In the genomic region with DNA sequence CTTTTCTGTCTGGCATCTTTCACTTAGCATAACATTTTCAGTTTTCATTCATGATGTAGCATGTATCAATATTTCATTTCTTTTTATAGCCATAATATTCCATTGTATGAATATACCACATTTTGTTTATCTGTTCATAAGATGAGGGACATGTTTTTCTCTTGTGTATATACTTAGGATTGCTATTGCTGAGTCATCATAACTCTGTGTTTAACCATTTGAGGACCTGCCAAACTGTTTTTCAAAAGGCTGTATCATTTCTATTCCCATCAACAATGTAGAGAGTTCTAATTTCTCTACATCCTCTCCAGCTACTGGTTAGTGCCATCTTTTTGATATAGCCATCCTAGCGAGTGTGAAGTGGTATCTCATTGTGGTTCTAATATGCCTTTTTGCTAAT, we compare ENCODE assay signal across 1 cellular context.
TF ChIP-seq lines count a peak whose summit lies in the region.

No MANE protein-coding gene starts in this region.

TF ChIP-seq in K562, 482 proteins besides CTCF, POLR2A, EP300 and RAD21 (continued from another document):
- TF ChIP-seq ATF3 (IDR thresholded peaks at IDR 0.05) (peak; percentile 70), ATF3 (CRISPR knock-in tag; conservative IDR thresholded peaks at IDR 0.05) (no peak), ZNF146 (CRISPR knock-in tag; IDR thresholded peaks at IDR 0.05; ENCODE audit: unreplicated experiment) (no peak), NUFIP1 (IDR thresholded peaks at IDR 0.05; ENCODE audit: partially characterized antibody) (no peak), RB1 (IDR thresholded peaks at IDR 0.05; ENCODE audit: low read depth) (no peak), MAFK (IDR thresholded peaks at IDR 0.05; ENCODE audit: low read length) (peak; percentile 100), HNRNPH1 (optimal IDR thresholded peaks at IDR 0.05; ENCODE audit: low read depth, low read length) (no peak), ZBTB8A (IDR thresholded peaks at IDR 0.05; ENCODE audit: partially characterized antibody) (no peak), SAFB2 (IDR thresholded peaks at IDR 0.05; ENCODE audit: borderline replicate concordance, low read depth, low read length, severe bottlenecking) (no peak), NR2C1 (IDR thresholded peaks at IDR 0.05) (0 out of 2 replicates have a peak, but pooled peaks have one; percentile 20), NR2C1 (tag; IDR thresholded peaks at IDR 0.05) (no peak), CREM (IDR thresholded peaks at IDR 0.05; ENCODE audit: low read depth) (no peak), ZNF23 (CRISPR knock-in tag; IDR thresholded peaks at IDR 0.05) (no peak), EHMT2 (IDR thresholded peaks at IDR 0.05) (no peak), KLF10 (CRISPR knock-in tag; IDR thresholded peaks at IDR 0.05) (no peak), ZNF584 (CRISPR knock-in tag; IDR thresholded peaks at IDR 0.05; ENCODE audit: low read depth) (no peak), DACH1 (IDR thresholded peaks at IDR 0.05; ENCODE audit: partially characterized antibody) (peak; percentile 69), ZNF780A (CRISPR knock-in tag; IDR thresholded peaks at IDR 0.05) (no peak), EZH2 (IDR thresholded peaks at IDR 0.05; ENCODE audit: borderline replicate concordance, low read depth, low read length) (no peak), ZNF232 (CRISPR knock-in tag; IDR thresholded peaks at IDR 0.05) (no peak), CBX3 (IDR thresholded peaks at IDR 0.05; ENCODE audit: borderline replicate concordance in 1 of 2, low read length in 2 of 2) (no peak), ZNF589 (CRISPR knock-in tag; IDR thresholded peaks at IDR 0.05; ENCODE audit: low read depth) (no peak), NR1H2 (CRISPR knock-in tag; IDR thresholded peaks at IDR 0.05) (no peak), ESRRB (CRISPR knock-in tag; IDR thresholded peaks at IDR 0.05; ENCODE audit: borderline replicate concordance) (no peak), ZNF507 (tag; conservative IDR thresholded peaks at IDR 0.05) (no peak), CTBP1 (IDR thresholded peaks at IDR 0.05; ENCODE audit: borderline replicate concordance) (no peak), FOXJ3 (CRISPR knock-in tag; IDR thresholded peaks at IDR 0.05) (no peak), TBL1XR1 (IDR thresholded peaks at IDR 0.05; ENCODE audit: low read length in 2 of 2) (no peak), NFIC (IDR thresholded peaks at IDR 0.05) (no peak), DNMT1 (IDR thresholded peaks at IDR 0.05) (0 out of 2 replicates have a peak, but pooled peaks have one; percentile 12), SRSF9 (IDR thresholded peaks at IDR 0.05; ENCODE audit: borderline replicate concordance, low read depth, low read length) (no peak), NCOA6 (IDR thresholded peaks at IDR 0.05) (no peak), ZFX (CRISPR knock-in tag; IDR thresholded peaks at IDR 0.05) (no peak), DLX4 (CRISPR knock-in tag; IDR thresholded peaks at IDR 0.05) (no peak), MEIS2 (IDR thresholded peaks at IDR 0.05; ENCODE audit: partially characterized antibody) (no peak), TFAM (CRISPR knock-in tag; conservative IDR thresholded peaks at IDR 0.05) (no peak)
- TF ChIP-seq, protein P1, sequence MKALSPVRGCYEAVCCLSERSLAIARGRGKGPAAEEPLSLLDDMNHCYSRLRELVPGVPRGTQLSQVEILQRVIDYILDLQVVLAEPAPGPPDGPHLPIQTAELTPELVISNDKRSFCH (CRISPR knock-in tag; IDR thresholded peaks at IDR 0.05) = 0 out of 2 replicates have a peak, but pooled peaks have one; percentile 43
- TF ChIP-seq, protein P1 (tag; IDR thresholded peaks at IDR 0.05) = no peak
- TF ChIP-seq, protein P2, sequence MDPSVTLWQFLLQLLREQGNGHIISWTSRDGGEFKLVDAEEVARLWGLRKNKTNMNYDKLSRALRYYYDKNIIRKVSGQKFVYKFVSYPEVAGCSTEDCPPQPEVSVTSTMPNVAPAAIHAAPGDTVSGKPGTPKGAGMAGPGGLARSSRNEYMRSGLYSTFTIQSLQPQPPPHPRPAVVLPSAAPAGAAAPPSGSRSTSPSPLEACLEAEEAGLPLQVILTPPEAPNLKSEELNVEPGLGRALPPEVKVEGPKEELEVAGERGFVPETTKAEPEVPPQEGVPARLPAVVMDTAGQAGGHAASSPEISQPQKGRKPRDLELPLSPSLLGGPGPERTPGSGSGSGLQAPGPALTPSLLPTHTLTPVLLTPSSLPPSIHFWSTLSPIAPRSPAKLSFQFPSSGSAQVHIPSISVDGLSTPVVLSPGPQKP (CRISPR knock-in tag; IDR thresholded peaks at IDR 0.05) = no peak
- TF ChIP-seq, protein P3, sequence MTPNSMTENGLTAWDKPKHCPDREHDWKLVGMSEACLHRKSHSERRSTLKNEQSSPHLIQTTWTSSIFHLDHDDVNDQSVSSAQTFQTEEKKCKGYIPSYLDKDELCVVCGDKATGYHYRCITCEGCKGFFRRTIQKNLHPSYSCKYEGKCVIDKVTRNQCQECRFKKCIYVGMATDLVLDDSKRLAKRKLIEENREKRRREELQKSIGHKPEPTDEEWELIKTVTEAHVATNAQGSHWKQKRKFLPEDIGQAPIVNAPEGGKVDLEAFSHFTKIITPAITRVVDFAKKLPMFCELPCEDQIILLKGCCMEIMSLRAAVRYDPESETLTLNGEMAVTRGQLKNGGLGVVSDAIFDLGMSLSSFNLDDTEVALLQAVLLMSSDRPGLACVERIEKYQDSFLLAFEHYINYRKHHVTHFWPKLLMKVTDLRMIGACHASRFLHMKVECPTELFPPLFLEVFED (CRISPR knock-in tag; conservative IDR thresholded peaks at IDR 0.05) = no peak
- TF ChIP-seq, protein P4, sequence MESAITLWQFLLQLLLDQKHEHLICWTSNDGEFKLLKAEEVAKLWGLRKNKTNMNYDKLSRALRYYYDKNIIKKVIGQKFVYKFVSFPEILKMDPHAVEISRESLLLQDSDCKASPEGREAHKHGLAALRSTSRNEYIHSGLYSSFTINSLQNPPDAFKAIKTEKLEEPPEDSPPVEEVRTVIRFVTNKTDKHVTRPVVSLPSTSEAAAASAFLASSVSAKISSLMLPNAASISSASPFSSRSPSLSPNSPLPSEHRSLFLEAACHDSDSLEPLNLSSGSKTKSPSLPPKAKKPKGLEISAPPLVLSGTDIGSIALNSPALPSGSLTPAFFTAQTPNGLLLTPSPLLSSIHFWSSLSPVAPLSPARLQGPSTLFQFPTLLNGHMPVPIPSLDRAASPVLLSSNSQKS (CRISPR knock-in tag; IDR thresholded peaks at IDR 0.05) = no peak
- TF ChIP-seq, protein P5, sequence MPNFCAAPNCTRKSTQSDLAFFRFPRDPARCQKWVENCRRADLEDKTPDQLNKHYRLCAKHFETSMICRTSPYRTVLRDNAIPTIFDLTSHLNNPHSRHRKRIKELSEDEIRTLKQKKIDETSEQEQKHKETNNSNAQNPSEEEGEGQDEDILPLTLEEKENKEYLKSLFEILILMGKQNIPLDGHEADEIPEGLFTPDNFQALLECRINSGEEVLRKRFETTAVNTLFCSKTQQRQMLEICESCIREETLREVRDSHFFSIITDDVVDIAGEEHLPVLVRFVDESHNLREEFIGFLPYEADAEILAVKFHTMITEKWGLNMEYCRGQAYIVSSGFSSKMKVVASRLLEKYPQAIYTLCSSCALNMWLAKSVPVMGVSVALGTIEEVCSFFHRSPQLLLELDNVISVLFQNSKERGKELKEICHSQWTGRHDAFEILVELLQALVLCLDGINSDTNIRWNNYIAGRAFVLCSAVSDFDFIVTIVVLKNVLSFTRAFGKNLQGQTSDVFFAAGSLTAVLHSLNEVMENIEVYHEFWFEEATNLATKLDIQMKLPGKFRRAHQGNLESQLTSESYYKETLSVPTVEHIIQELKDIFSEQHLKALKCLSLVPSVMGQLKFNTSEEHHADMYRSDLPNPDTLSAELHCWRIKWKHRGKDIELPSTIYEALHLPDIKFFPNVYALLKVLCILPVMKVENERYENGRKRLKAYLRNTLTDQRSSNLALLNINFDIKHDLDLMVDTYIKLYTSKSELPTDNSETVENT (CRISPR knock-in tag; IDR thresholded peaks at IDR 0.05) = no peak
- TF ChIP-seq, protein P6, sequence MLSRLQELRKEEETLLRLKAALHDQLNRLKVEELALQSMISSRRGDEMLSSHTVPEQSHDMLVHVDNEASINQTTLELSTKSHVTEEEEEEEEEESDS (CRISPR knock-in tag; IDR thresholded peaks at IDR 0.05) = no peak
- TF ChIP-seq, protein P7, sequence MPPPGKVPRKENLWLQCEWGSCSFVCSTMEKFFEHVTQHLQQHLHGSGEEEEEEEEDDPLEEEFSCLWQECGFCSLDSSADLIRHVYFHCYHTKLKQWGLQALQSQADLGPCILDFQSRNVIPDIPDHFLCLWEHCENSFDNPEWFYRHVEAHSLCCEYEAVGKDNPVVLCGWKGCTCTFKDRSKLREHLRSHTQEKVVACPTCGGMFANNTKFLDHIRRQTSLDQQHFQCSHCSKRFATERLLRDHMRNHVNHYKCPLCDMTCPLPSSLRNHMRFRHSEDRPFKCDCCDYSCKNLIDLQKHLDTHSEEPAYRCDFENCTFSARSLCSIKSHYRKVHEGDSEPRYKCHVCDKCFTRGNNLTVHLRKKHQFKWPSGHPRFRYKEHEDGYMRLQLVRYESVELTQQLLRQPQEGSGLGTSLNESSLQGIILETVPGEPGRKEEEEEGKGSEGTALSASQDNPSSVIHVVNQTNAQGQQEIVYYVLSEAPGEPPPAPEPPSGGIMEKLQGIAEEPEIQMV (tag; conservative IDR thresholded peaks at IDR 0.05; ENCODE audit: low read depth) = no peak
- TF ChIP-seq, protein P8, sequence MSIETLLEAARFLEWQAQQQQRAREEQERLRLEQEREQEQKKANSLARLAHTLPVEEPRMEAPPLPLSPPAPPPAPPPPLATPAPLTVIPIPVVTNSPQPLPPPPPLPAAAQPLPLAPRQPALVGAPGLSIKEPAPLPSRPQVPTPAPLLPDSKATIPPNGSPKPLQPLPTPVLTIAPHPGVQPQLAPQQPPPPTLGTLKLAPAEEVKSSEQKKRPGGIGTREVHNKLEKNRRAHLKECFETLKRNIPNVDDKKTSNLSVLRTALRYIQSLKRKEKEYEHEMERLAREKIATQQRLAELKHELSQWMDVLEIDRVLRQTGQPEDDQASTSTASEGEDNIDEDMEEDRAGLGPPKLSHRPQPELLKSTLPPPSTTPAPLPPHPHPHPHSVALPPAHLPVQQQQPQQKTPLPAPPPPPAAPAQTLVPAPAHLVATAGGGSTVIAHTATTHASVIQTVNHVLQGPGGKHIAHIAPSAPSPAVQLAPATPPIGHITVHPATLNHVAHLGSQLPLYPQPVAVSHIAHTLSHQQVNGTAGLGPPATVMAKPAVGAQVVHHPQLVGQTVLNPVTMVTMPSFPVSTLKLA (conservative IDR thresholded peaks at IDR 0.05) = no peak
- TF ChIP-seq, protein P9, sequence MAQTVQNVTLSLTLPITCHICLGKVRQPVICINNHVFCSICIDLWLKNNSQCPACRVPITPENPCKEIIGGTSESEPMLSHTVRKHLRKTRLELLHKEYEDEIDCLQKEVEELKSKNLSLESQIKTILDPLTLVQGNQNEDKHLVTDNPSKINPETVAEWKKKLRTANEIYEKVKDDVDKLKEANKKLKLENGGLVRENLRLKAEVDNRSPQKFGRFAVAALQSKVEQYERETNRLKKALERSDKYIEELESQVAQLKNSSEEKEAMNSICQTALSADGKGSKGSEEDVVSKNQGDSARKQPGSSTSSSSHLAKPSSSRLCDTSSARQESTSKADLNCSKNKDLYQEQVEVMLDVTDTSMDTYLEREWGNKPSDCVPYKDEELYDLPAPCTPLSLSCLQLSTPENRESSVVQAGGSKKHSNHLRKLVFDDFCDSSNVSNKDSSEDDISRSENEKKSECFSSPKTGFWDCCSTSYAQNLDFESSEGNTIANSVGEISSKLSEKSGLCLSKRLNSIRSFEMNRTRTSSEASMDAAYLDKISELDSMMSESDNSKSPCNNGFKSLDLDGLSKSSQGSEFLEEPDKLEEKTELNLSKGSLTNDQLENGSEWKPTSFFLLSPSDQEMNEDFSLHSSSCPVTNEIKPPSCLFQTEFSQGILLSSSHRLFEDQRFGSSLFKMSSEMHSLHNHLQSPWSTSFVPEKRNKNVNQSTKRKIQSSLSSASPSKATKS (CRISPR knock-in tag; IDR thresholded peaks at IDR 0.05) = no peak
- TF ChIP-seq, protein P10, sequence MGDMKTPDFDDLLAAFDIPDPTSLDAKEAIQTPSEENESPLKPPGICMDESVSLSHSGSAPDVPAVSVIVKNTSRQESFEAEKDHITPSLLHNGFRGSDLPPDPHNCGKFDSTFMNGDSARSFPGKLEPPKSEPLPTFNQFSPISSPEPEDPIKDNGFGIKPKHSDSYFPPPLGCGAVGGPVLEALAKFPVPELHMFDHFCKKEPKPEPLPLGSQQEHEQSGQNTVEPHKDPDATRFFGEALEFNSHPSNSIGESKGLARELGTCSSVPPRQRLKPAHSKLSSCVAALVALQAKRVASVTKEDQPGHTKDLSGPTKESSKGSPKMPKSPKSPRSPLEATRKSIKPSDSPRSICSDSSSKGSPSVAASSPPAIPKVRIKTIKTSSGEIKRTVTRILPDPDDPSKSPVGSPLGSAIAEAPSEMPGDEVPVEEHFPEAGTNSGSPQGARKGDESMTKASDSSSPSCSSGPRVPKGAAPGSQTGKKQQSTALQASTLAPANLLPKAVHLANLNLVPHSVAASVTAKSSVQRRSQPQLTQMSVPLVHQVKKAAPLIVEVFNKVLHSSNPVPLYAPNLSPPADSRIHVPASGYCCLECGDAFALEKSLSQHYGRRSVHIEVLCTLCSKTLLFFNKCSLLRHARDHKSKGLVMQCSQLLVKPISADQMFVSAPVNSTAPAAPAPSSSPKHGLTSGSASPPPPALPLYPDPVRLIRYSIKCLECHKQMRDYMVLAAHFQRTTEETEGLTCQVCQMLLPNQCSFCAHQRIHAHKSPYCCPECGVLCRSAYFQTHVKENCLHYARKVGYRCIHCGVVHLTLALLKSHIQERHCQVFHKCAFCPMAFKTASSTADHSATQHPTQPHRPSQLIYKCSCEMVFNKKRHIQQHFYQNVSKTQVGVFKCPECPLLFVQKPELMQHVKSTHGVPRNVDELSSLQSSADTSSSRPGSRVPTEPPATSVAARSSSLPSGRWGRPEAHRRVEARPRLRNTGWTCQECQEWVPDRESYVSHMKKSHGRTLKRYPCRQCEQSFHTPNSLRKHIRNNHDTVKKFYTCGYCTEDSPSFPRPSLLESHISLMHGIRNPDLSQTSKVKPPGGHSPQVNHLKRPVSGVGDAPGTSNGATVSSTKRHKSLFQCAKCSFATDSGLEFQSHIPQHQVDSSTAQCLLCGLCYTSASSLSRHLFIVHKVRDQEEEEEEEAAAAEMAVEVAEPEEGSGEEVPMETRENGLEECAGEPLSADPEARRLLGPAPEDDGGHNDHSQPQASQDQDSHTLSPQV (IDR thresholded peaks at IDR 0.05) = peak; percentile 93
TF ChIP-seq in K562: peak in this region for 37.
